In genomic region chr3:23129817-23130216, GRCh38 we compare ENCODE assay signal across 10 cellular contexts.
A peak's percentile ranks its signal among the peaks of the same experiment; 100 is the strongest.
DNase-seq lines count a peak whose midpoint lies in the region; ATAC-seq and TF ChIP-seq lines count a peak whose summit lies in the region.
"Had no signal": no experiment of that assay in that cellular context is flagged by ENCODE, and none has a peak within 500 bp of the region (broad histone marks: within the 10 kb centered on the region; RNA-seq: fewer than 3 reads in every experiment).

No MANE protein-coding gene starts in this region.

- H3K4me3 ChIP-seq in AG04449 (ENCODE audit: low read depth, low read length) (peak overlapping the region; percentile 40), fibroblast of mammary gland (ENCODE audit: control insufficient read depth, low read depth, low read length) (peak overlapping the region; percentile 28)

- TF ChIP-seq CTCF in AG04449 (IDR thresholded peaks at IDR 0.05; ENCODE audit: insufficient read depth, low read length, missing control alignments) (no peak), fibroblast of mammary gland (conservative IDR thresholded peaks at IDR 0.05; ENCODE audit: control insufficient read depth, insufficient read depth, low read depth, low read length) (no peak)

- peak; percentile 54 for ATAC-seq in GM19463 (IDR thresholded peaks at IDR 0.05; ENCODE audit: unreplicated experiment)
- no peak for ATAC-seq in GM21515 (IDR thresholded peaks at IDR 0.05; ENCODE audit: unreplicated experiment)
- ATAC-seq in GM18873 (IDR thresholded peaks at IDR 0.05; ENCODE audit: low FRiP score, unreplicated experiment) = no peak

- POLR2A ChIA-PET in AG04449 (lab: Yijun Ruan, JAX) = no interaction called here

- DNase-seq in AG04449 (ENCODE audit: low read depth, low spot score) (no peak), NCI-H510A treated with DMSO at 0.1 percent for 48 hours (lab: John Stamatoyannopoulos, UW) (peak; percentile 37), fibroblast of mammary gland (ENCODE audit: low read depth) (peak; percentile 71), DMS114 treated with DMSO at 0.1 percent for 48 hours (lab: John Stamatoyannopoulos, UW; ENCODE audit: unreplicated experiment) (no peak)
- no peak for DNase-seq in activated CD4-positive, alpha-beta T cell treated with anti-CD3 and anti-CD28 coated beads, Interleukin-2, amount 50 U/mL, for 48 hours
- DNase-seq: activated CD4-positive, alpha-beta memory T cell treated with anti-CD3 and anti-CD28 coated beads, Interleukin-2, amount 10 ng/mL, durations not matched to agents 7 days and 5 days; CD8-positive, alpha-beta memory T cell had no signal

- CTCF ChIA-PET in AG04449 (lab: Yijun Ruan, JAX) = no interaction called here

Comparison
In these comparisons a context has a peak if more than half of its experiments do, and no peak if none do; other contexts are left out.
1. DNase-seq: peak in NCI-H510A treated with DMSO at 0.1 percent for 48 hours (single experiment) and fibroblast of mammary gland (single experiment); none in AG04449 (single experiment), DMS114 treated with DMSO at 0.1 percent for 48 hours (single experiment) and activated CD4-positive, alpha-beta T cell treated with anti-CD3 and anti-CD28 coated beads, Interleukin-2, amount 50 U/mL, for 48 hours (0 of 2).